Comparison of ENCODE assay signal across 8 cellular contexts in genomic region chr6:7201732-7202541, GRCh38.
DNase-seq lines count a peak whose midpoint lies in the region; ATAC-seq, FAIRE-seq and TF ChIP-seq lines count a peak whose summit lies in the region.

No MANE protein-coding gene starts in this region.

- H3K4me1 ChIP-seq in right atrium auricular region (no peaks in the 10 kb centered on the region), aorta (ENCODE audit: control insufficient read depth in 1 of 2, insufficient read depth in 2 of 2, low read length in 2 of 2) (no peaks in the 10 kb centered on the region)

- no peak for FAIRE-seq in RCC 7860 (lab: Jason Lieb, UNC)

- H3K27ac ChIP-seq in right atrium auricular region = peak overlapping the region in 1 of 2 donors; percentile 29
- H3K27ac ChIP-seq in aorta (ENCODE audit: low read depth in 1 of 2, low read length in 2 of 2) = no peak overlapping the region

- WGBS in aorta, 2 donors = 93% methylated on average over 16 of the region's 16 CpGs

- H3K9me3 ChIP-seq in right atrium auricular region = no peaks in the 10 kb centered on the region
- no peaks in the 10 kb centered on the region for H3K9me3 ChIP-seq in aorta (ENCODE audit: control insufficient read depth, low read length)

- DNase-seq in Right ventricle myocardium inferior (ENCODE audit: missing footprints) = peak; percentile 88
- no peak for DNase-seq in right atrium auricular region (ENCODE audit: low spot score)
- peak; percentile 79 for DNase-seq in SKM-1 (lab: John Stamatoyannopoulos, UW; ENCODE audit: unreplicated experiment)
- DNase-seq in left kidney (ENCODE audit: low read depth, low spot score) = peak; percentile 6
- DNase-seq in aorta = peak in 1 of 2 donors; percentile 87
- DNase-seq in RCC 7860 (ENCODE audit: low spot score) = no peak
- DNase-seq in NCI-H2107 (lab: John Stamatoyannopoulos, UW) = no peak

- H3K4me3 ChIP-seq in right atrium auricular region (no peak overlapping the region), aorta (ENCODE audit: low read length in 2 of 2) (no peak overlapping the region)

- ATAC-seq in Right ventricle myocardium inferior (peak; percentile 70), HG03025 (IDR thresholded peaks at IDR 0.05; ENCODE audit: low FRiP score, unreplicated experiment) (peak; percentile 94), aorta (ENCODE audit: low FRiP score) (peak; percentile 66)

- TF ChIP-seq CTCF in right atrium auricular region (IDR thresholded peaks at IDR 0.05) = no peak

- no peaks in the 10 kb centered on the region for H3K27me3 ChIP-seq in right atrium auricular region
- no peaks in the 10 kb centered on the region for H3K27me3 ChIP-seq in aorta (ENCODE audit: control insufficient read depth in 1 of 2, insufficient read depth in 2 of 2, low read length in 1 of 2)

- peaks cover 32% of the 10 kb centered on the region for H3K36me3 ChIP-seq in right atrium auricular region
- peaks cover 0 to 1% of the 10 kb centered on the region in 2 donors for H3K36me3 ChIP-seq in aorta (ENCODE audit: control insufficient read depth in 1 of 2, insufficient read depth in 2 of 2, low read length in 1 of 2)

- intact Hi-C loops in Right ventricle myocardium inferior (cut with DNase I) (no loop called here), aorta (cut with DNase I) (no loop called here)

Comparison
In these comparisons a context has a peak if more than half of its experiments do, and no peak if none do; other contexts are left out.
1. DNase-seq: peak in Right ventricle myocardium inferior (single experiment), SKM-1 (single experiment) and left kidney (single experiment); none in right atrium auricular region (single experiment), RCC 7860 (single experiment) and NCI-H2107 (single experiment).
2. Peak in every context shown above with its lines, with median percentiles within 50 percentile points of each other: ATAC-seq.